In genomic region chr1:202578565-202578964, GRCh38 we compare ENCODE assay signal across 15 cellular contexts.
DNase-seq lines count a peak whose midpoint lies in the region; ATAC-seq and TF ChIP-seq lines count a peak whose summit lies in the region.
"Had no signal": no experiment of that assay in that cellular context is flagged by ENCODE, and none has a peak within 500 bp of the region (broad histone marks: within the 10 kb centered on the region; RNA-seq: fewer than 3 reads in every experiment).

No MANE protein-coding gene starts in this region.

- peaks cover 13 to 55% (median 44%) of the 10 kb centered on the region in 4 donors for H3K36me3 ChIP-seq in esophagus muscularis mucosa
- no peaks in the 10 kb centered on the region for H3K36me3 ChIP-seq in uterus
- H3K36me3 ChIP-seq: thyroid gland had no signal

- H3K4me3 Mint-ChIP-seq in mesothelial cell of epicardium, result no peak overlapping the region
- H3K4me3 Mint-ChIP-seq in activated CD8-positive, alpha-beta T cell treated with anti-CD3 and anti-CD28 coated beads for 36 hours, result no peak overlapping the region
- H3K4me3 Mint-ChIP-seq: activated naive CD8-positive, alpha-beta T cell treated with anti-CD3 and anti-CD28 coated beads, Interleukin-2, amount 10 ng/mL, durations not matched to agents 7 days and 5 days; endodermal cell; immature natural killer cell had no signal

- intact Hi-C loops in esophagus muscularis mucosa (cut with DNase I), result no loop called here
- intact Hi-C loops in uterus (cut with DNase I; ENCODE audit: low total_unique reads), result no loop called here
- intact Hi-C loops in activated CD8-positive, alpha-beta T cell treated with anti-CD3 and anti-CD28 coated beads for 36 hours (cut with micrococcal nuclease), result loop anchor here (10.0 kb wide), 1 partner anchor 84 kb away; no protein-coding TSS in a partner anchor

- peak overlapping the region; percentile 90 for H3K27ac Mint-ChIP-seq in mesothelial cell of epicardium
- no peak overlapping the region for H3K27ac Mint-ChIP-seq in activated CD8-positive, alpha-beta T cell treated with anti-CD3 and anti-CD28 coated beads for 36 hours
- H3K27ac Mint-ChIP-seq: activated naive CD8-positive, alpha-beta T cell treated with anti-CD3 and anti-CD28 coated beads, Interleukin-2, amount 10 ng/mL, durations not matched to agents 7 days and 5 days; immature natural killer cell had no signal

- CTCF ChIA-PET in activated CD8-positive, alpha-beta T cell treated with anti-CD3 and anti-CD28 coated beads for 36 hours (lab: Charles Lee), result interaction anchor here (0.6 to 1.0 kb wide), 3 partner anchors 8 to 135 kb away, joined by 3 read pairs; no protein-coding TSS in a partner anchor

- no peak overlapping the region for H3K4me3 ChIP-seq in esophagus muscularis mucosa
- H3K4me3 ChIP-seq in uterus, result no peak overlapping the region
- H3K4me3 ChIP-seq: thyroid gland had no signal

- TF ChIP-seq POLR2A in esophagus muscularis mucosa (IDR thresholded peaks at IDR 0.05; ENCODE audit: low read depth) (no peak), uterus (IDR thresholded peaks at IDR 0.05) (no peak)

- TF ChIP-seq CTCF in esophagus muscularis mucosa (IDR thresholded peaks at IDR 0.05), result no peak
- TF ChIP-seq CTCF in mesothelial cell of epicardium (IDR thresholded peaks at IDR 0.05; ENCODE audit: unreplicated experiment), result no peak
- no peak for TF ChIP-seq CTCF in uterus (IDR thresholded peaks at IDR 0.05)
- no peak for TF ChIP-seq CTCF in activated CD8-positive, alpha-beta T cell treated with anti-CD3 and anti-CD28 coated beads for 36 hours (IDR thresholded peaks at IDR 0.05)

- no peaks in the 10 kb centered on the region for H3K9me3 Mint-ChIP-seq in mesothelial cell of epicardium
- H3K9me3 Mint-ChIP-seq in activated CD8-positive, alpha-beta T cell treated with anti-CD3 and anti-CD28 coated beads for 36 hours, result no peaks in the 10 kb centered on the region
- H3K9me3 Mint-ChIP-seq: activated naive CD8-positive, alpha-beta T cell treated with anti-CD3 and anti-CD28 coated beads, Interleukin-2, amount 10 ng/mL, durations not matched to agents 7 days and 5 days; endodermal cell; immature natural killer cell had no signal

- TF ChIP-seq EP300 in esophagus muscularis mucosa (IDR thresholded peaks at IDR 0.05), result no peak

- H3K27ac ChIP-seq in esophagus muscularis mucosa (replicated peaks in 1 of 4) (peak overlapping the region; percentile 80 to 84 (median 82)), uterus (peak overlapping the region; percentile 87 to 100)
- H3K27ac ChIP-seq: thyroid gland had no signal

- WGBS in esophagus muscularis mucosa, result 44% methylated on average over 6 of the region's 6 CpGs

- peak; percentile 94 for DNase-seq in NCI-H82 (lab: John Stamatoyannopoulos, UW)
- DNase-seq in esophagus muscularis mucosa (ENCODE audit: extremely low spot score), result no peak
- no peak for DNase-seq in mesothelial cell of epicardium (ENCODE audit: low spot score in 2 of 2, unreplicated experiment in 2 of 2)
- no peak for DNase-seq in uterus
- DNase-seq in activated CD8-positive, alpha-beta T cell treated with anti-CD3 and anti-CD28 coated beads for 36 hours, result no peak
- DNase-seq in NOMO-1 treated with DMSO at 0.1 percent for 48 hours (lab: John Stamatoyannopoulos, UW; ENCODE audit: unreplicated experiment), result no peak
- DNase-seq: activated CD4-positive, alpha-beta T cell treated with anti-CD3 and anti-CD28 coated beads, Interleukin-2, amount 50 U/mL, for 48 hours; activated naive CD8-positive, alpha-beta T cell treated with anti-CD3 and anti-CD28 coated beads, Interleukin-2, amount 10 ng/mL, durations not matched to agents 7 days and 5 days; endodermal cell; immature natural killer cell; MV-4-11; NCI-H526 treated with DMSO at 0.1 percent for 48 hours; T-helper 1 cell; thyroid gland had no signal

- no peak for ATAC-seq in activated CD8-positive, alpha-beta T cell treated with anti-CD3 and anti-CD28 coated beads for 36 hours
- no peak for ATAC-seq in HG02678 (IDR thresholded peaks at IDR 0.05; ENCODE audit: unreplicated experiment)

- H3K9me3 ChIP-seq in esophagus muscularis mucosa (no peaks in the 10 kb centered on the region), uterus (no peaks in the 10 kb centered on the region)
- H3K9me3 ChIP-seq: thyroid gland had no signal

- H3K4me1 ChIP-seq in esophagus muscularis mucosa, result peaks cover 72 to 89% (median 79%) of the 10 kb centered on the region in 4 donors
- H3K4me1 ChIP-seq in uterus, result peaks cover 0 to 40% of the 10 kb centered on the region in 2 donors

- POLR2A ChIA-PET in activated CD8-positive, alpha-beta T cell treated with anti-CD3 and anti-CD28 coated beads for 36 hours (lab: Charles Lee), result no interaction called here

- H3K27me3 ChIP-seq in esophagus muscularis mucosa, result no peaks in the 10 kb centered on the region
- no peaks in the 10 kb centered on the region for H3K27me3 ChIP-seq in uterus
- H3K27me3 ChIP-seq: thyroid gland had no signal

- H3K4me1 Mint-ChIP-seq in mesothelial cell of epicardium, result peaks cover 62% of the 10 kb centered on the region
- no peaks in the 10 kb centered on the region for H3K4me1 Mint-ChIP-seq in activated CD8-positive, alpha-beta T cell treated with anti-CD3 and anti-CD28 coated beads for 36 hours (ENCODE audit: low read depth)
- H3K4me1 Mint-ChIP-seq: activated naive CD8-positive, alpha-beta T cell treated with anti-CD3 and anti-CD28 coated beads, Interleukin-2, amount 10 ng/mL, durations not matched to agents 7 days and 5 days; immature natural killer cell had no signal

- H3K27me3 Mint-ChIP-seq in mesothelial cell of epicardium (ENCODE audit: low read depth), result no peaks in the 10 kb centered on the region
- no peaks in the 10 kb centered on the region for H3K27me3 Mint-ChIP-seq in activated CD8-positive, alpha-beta T cell treated with anti-CD3 and anti-CD28 coated beads for 36 hours
- H3K27me3 Mint-ChIP-seq: activated naive CD8-positive, alpha-beta T cell treated with anti-CD3 and anti-CD28 coated beads, Interleukin-2, amount 10 ng/mL, durations not matched to agents 7 days and 5 days had no signal

- H3K36me3 Mint-ChIP-seq in mesothelial cell of epicardium, result peaks cover 10% of the 10 kb centered on the region
- H3K36me3 Mint-ChIP-seq in activated CD8-positive, alpha-beta T cell treated with anti-CD3 and anti-CD28 coated beads for 36 hours (ENCODE audit: low read depth), result peaks cover 7% of the 10 kb centered on the region
